16 cellular contexts compared by ENCODE assay signal in the genomic region with DNA sequence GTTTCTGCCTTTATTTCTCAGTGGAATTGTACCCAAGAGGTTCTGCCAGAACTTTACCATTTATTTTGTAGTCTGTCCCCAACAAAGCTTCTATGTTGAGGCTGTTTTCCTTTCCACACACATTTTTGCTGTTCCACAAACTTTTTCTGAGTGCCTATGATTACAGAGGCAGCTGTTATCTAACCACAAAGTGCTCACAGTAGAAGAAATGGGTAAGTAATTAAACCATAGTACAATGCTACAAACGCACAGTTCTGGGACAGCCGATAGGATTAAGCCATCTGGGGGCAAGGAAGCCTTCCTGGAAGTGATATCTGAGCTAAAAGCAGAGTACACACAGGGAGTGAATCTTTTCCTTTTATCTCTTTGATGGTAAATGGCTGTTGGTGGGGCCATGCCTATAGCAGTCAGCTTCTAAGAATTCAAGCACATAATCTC. TPM values are rescaled to one million over a fixed set of nuclear protein-coding genes. Genes with fewer than 3 reads are reported as not detected.
DNase-seq lines count a peak whose midpoint lies in the region; ATAC-seq and TF ChIP-seq lines count a peak whose summit lies in the region.
"Had no signal": no experiment of that assay in that cellular context is flagged by ENCODE, and none has a peak within 500 bp of the region (broad histone marks: within the 10 kb centered on the region; RNA-seq: fewer than 3 reads in every experiment).

No MANE protein-coding gene starts in this region.

- no peak overlapping the region for H2AFZ ChIP-seq in smooth muscle cell (ENCODE audit: low read depth)

- peaks cover 60% of the 10 kb centered on the region for H3K4me1 Mint-ChIP-seq in T-helper 1 cell treated with Interleukin-12 subunit alpha and Interleukin-12 subunit beta and Interleukin-4 antibody, amounts not matched to agents 30 μg/mL and 1 μg/mL, for 36 hours (ENCODE audit: low read depth)
- H3K4me1 Mint-ChIP-seq in activated naive CD8-positive, alpha-beta T cell treated with anti-CD3 and anti-CD28 coated beads, Interleukin-2, amount 10 ng/mL, durations not matched to agents 7 days and 5 days = peaks cover 55% of the 10 kb centered on the region

- DNase-seq in T-helper 1 cell (no peak), OCI-M1 (lab: John Stamatoyannopoulos, UW) (peak; percentile 92), smooth muscle cell (lab: John Stamatoyannopoulos, UW; ENCODE audit: unreplicated experiment) (no peak), HPDE6-E6E7 (ENCODE audit: extremely low spot score) (no peak)
- DNase-seq in activated naive CD8-positive, alpha-beta T cell treated with anti-CD3 and anti-CD28 coated beads, Interleukin-2, amount 10 ng/mL, durations not matched to agents 7 days and 5 days = no peak
- DNase-seq: activated B cell treated with CpG ODN at 0.5 μM for 24 hours, activated gamma-delta T cell treated with Interleukin-2 at 50 U/mL for 16 hours, cerebellar nuclear complex, hippocampal formation, NCI-H446 had no signal

- H3K36me3 ChIP-seq in smooth muscle cell (ENCODE audit: low read depth) = no peaks in the 10 kb centered on the region
- H3K36me3 ChIP-seq: tibial nerve had no signal

- peak overlapping the region; percentile 64 for H3K27ac ChIP-seq in smooth muscle cell (ENCODE audit: low read depth)
- H3K27ac ChIP-seq: A549, tibial nerve had no signal

- peaks cover 5% of the 10 kb centered on the region for H3K4me1 ChIP-seq in smooth muscle cell (ENCODE audit: low read depth)

- H3K27me3 ChIP-seq in smooth muscle cell (ENCODE audit: low read depth) = no peaks in the 10 kb centered on the region
- H3K27me3 ChIP-seq: tibial nerve had no signal

- no peaks in the 10 kb centered on the region for H3K27me3 Mint-ChIP-seq in T-helper 1 cell treated with Interleukin-12 subunit alpha and Interleukin-12 subunit beta and Interleukin-4 antibody, amounts not matched to agents 30 μg/mL and 1 μg/mL, for 36 hours (ENCODE audit: low read depth)
- no peaks in the 10 kb centered on the region for H3K27me3 Mint-ChIP-seq in activated naive CD8-positive, alpha-beta T cell treated with anti-CD3 and anti-CD28 coated beads, Interleukin-2, amount 10 ng/mL, durations not matched to agents 7 days and 5 days
- H3K27me3 Mint-ChIP-seq: activated B cell treated with CpG ODN at 0.5 μM for 24 hours had no signal

- peak overlapping the region; percentile 67 for H3K4me2 ChIP-seq in smooth muscle cell
- H3K4me2 ChIP-seq: A549 had no signal

- no peak for ATAC-seq in activated naive CD8-positive, alpha-beta T cell treated with anti-CD3 and anti-CD28 coated beads, Interleukin-2, amount 10 ng/mL, durations not matched to agents 7 days and 5 days (ENCODE audit: low read depth)
- ATAC-seq in GM21526 (IDR thresholded peaks at IDR 0.05; ENCODE audit: low FRiP score, unreplicated experiment) (no peak), HG03159 (IDR thresholded peaks at IDR 0.05; ENCODE audit: unreplicated experiment) (no peak)
- ATAC-seq: A549 had no signal

- peaks cover 6% of the 10 kb centered on the region for H3K9me3 Mint-ChIP-seq in T-helper 1 cell treated with Interleukin-12 subunit alpha and Interleukin-12 subunit beta and Interleukin-4 antibody, amounts not matched to agents 30 μg/mL and 1 μg/mL, for 36 hours
- no peaks in the 10 kb centered on the region for H3K9me3 Mint-ChIP-seq in activated naive CD8-positive, alpha-beta T cell treated with anti-CD3 and anti-CD28 coated beads, Interleukin-2, amount 10 ng/mL, durations not matched to agents 7 days and 5 days
- H3K9me3 Mint-ChIP-seq: activated B cell treated with CpG ODN at 0.5 μM for 24 hours had no signal

- 0% methylated on average over 2 of the region's 2 CpGs for WGBS in smooth muscle cell (ENCODE audit: low lambda C conversion rate)

- H3F3A ChIP-seq in smooth muscle cell (ENCODE audit: low read depth) = peaks cover 12% of the 10 kb centered on the region

- H3K9me3 ChIP-seq in smooth muscle cell (replicated peaks; ENCODE audit: low read depth) = no peaks in the 10 kb centered on the region
- H3K9me3 ChIP-seq: A549, tibial nerve had no signal

- H3K27ac Mint-ChIP-seq in T-helper 1 cell treated with Interleukin-12 subunit alpha and Interleukin-12 subunit beta and Interleukin-4 antibody, amounts not matched to agents 30 μg/mL and 1 μg/mL, for 36 hours = peak overlapping the region; percentile 88
- H3K27ac Mint-ChIP-seq in activated naive CD8-positive, alpha-beta T cell treated with anti-CD3 and anti-CD28 coated beads, Interleukin-2, amount 10 ng/mL, durations not matched to agents 7 days and 5 days = peak overlapping the region; percentile 90

- no peaks in the 10 kb centered on the region for H3K79me2 ChIP-seq in smooth muscle cell (ENCODE audit: low read depth)

- POLR2A ChIA-PET in activated naive CD8-positive, alpha-beta T cell treated with anti-CD3 and anti-CD28 coated beads, Interleukin-2, amount 10 ng/mL, durations not matched to agents 7 days and 5 days (lab: Charles Lee) = interaction anchor here (0.5 to 10.2 kb wide), 7 partner anchors 12 to 85 kb away, joined by 3 to 225 read pairs (median 5); no protein-coding TSS in a partner anchor

- H3K36me3 Mint-ChIP-seq in T-helper 1 cell treated with Interleukin-12 subunit alpha and Interleukin-12 subunit beta and Interleukin-4 antibody, amounts not matched to agents 30 μg/mL and 1 μg/mL, for 36 hours (ENCODE audit: low read depth) = peaks cover 25% of the 10 kb centered on the region
- H3K36me3 Mint-ChIP-seq in activated naive CD8-positive, alpha-beta T cell treated with anti-CD3 and anti-CD28 coated beads, Interleukin-2, amount 10 ng/mL, durations not matched to agents 7 days and 5 days = peaks cover 8% of the 10 kb centered on the region

- no peak overlapping the region for H3K4me3 ChIP-seq in smooth muscle cell
- H3K4me3 ChIP-seq: A549, tibial nerve had no signal

- H4K20me1 ChIP-seq in smooth muscle cell (ENCODE audit: low read depth) = no peaks in the 10 kb centered on the region

- TF ChIP-seq CTCF in smooth muscle cell (IDR thresholded peaks at IDR 0.05; ENCODE audit: borderline replicate concordance, insufficient read depth, poor library complexity, severe bottlenecking) = no peak

- H3K9ac ChIP-seq in smooth muscle cell (ENCODE audit: low read depth) = no peak overlapping the region

- peak overlapping the region; percentile 80 for H3K4me3 Mint-ChIP-seq in T-helper 1 cell treated with Interleukin-12 subunit alpha and Interleukin-12 subunit beta and Interleukin-4 antibody, amounts not matched to agents 30 μg/mL and 1 μg/mL, for 36 hours
- H3K4me3 Mint-ChIP-seq in activated naive CD8-positive, alpha-beta T cell treated with anti-CD3 and anti-CD28 coated beads, Interleukin-2, amount 10 ng/mL, durations not matched to agents 7 days and 5 days = peak overlapping the region; percentile 84
- H3K4me3 Mint-ChIP-seq: activated B cell treated with CpG ODN at 0.5 μM for 24 hours had no signal

RNA-seq across cellular contexts. Expression of a gene that starts 3.9 kb away (rescaled TPM):
- 100 to 1,000 TPM; 124 to 152 TPM for total RNA-seq in activated naive CD8-positive, alpha-beta T cell treated with anti-CD3 and anti-CD28 coated beads, Interleukin-2, amount 10 ng/mL, durations not matched to agents 7 days and 5 days
- total RNA-seq in smooth muscle cell = 3.3 and 8.9 TPM in 2 replicates
- 0.12 and 1.4 TPM in 2 replicates for polyA plus RNA-seq in smooth muscle cell
- total RNA-seq: RPMI7951 had no signal

Comparison
In these comparisons a context has a peak if more than half of its experiments do, and no peak if none do; other contexts are left out.
1. RNA of a gene that starts 3.9 kb away (total RNA-seq): 124 to 152 TPM in activated naive CD8-positive, alpha-beta T cell treated with anti-CD3 and anti-CD28 coated beads, Interleukin-2, amount 10 ng/mL, durations not matched to agents 7 days and 5 days; 3.3 to 8.9 TPM in smooth muscle cell; every median in the first group is over 10 times any median in the second.